ENCODE assay signal across 1 cellular context in the genomic region with DNA sequence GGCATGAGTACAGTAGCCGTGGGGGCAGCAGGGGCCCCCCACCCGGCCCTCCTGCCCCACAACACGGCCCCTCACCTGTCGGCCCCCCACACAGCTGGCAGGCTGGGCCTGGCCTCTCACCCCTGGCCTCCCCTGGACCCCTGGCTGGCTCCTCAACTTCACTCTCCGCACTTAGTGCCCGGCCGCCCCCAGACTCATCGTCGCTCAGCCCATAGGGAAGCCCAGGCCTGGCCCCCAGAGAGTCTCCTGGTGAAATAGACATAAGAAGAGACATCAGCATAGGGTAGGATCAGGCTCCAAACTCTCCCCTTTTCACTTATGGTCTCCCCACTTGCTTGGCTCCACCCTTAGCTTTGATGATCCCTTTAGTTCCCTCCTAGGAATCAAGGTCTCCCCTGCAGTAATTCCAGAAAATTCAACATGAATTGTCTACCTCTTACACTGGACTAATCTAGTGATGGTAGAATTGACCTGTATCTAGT.
TF ChIP-seq lines count a peak whose summit lies in the region.

No MANE protein-coding gene starts in this region.

TF ChIP-seq in GM12878, 131 proteins besides CTCF, POLR2A, EP300 and RAD21:
- TF ChIP-seq, protein P1, sequence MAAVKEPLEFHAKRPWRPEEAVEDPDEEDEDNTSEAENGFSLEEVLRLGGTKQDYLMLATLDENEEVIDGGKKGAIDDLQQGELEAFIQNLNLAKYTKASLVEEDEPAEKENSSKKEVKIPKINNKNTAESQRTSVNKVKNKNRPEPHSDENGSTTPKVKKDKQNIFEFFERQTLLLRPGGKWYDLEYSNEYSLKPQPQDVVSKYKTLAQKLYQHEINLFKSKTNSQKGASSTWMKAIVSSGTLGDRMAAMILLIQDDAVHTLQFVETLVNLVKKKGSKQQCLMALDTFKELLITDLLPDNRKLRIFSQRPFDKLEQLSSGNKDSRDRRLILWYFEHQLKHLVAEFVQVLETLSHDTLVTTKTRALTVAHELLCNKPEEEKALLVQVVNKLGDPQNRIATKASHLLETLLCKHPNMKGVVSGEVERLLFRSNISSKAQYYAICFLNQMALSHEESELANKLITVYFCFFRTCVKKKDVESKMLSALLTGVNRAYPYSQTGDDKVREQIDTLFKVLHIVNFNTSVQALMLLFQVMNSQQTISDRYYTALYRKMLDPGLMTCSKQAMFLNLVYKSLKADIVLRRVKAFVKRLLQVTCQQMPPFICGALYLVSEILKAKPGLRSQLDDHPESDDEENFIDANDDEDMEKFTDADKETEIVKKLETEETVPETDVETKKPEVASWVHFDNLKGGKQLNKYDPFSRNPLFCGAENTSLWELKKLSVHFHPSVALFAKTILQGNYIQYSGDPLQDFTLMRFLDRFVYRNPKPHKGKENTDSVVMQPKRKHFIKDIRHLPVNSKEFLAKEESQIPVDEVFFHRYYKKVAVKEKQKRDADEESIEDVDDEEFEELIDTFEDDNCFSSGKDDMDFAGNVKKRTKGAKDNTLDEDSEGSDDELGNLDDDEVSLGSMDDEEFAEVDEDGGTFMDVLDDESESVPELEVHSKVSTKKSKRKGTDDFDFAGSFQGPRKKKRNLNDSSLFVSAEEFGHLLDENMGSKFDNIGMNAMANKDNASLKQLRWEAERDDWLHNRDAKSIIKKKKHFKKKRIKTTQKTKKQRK (IDR thresholded peaks at IDR 0.05; ENCODE audit: low read depth, low read length): no peak
- TF ChIP-seq, protein P2, sequence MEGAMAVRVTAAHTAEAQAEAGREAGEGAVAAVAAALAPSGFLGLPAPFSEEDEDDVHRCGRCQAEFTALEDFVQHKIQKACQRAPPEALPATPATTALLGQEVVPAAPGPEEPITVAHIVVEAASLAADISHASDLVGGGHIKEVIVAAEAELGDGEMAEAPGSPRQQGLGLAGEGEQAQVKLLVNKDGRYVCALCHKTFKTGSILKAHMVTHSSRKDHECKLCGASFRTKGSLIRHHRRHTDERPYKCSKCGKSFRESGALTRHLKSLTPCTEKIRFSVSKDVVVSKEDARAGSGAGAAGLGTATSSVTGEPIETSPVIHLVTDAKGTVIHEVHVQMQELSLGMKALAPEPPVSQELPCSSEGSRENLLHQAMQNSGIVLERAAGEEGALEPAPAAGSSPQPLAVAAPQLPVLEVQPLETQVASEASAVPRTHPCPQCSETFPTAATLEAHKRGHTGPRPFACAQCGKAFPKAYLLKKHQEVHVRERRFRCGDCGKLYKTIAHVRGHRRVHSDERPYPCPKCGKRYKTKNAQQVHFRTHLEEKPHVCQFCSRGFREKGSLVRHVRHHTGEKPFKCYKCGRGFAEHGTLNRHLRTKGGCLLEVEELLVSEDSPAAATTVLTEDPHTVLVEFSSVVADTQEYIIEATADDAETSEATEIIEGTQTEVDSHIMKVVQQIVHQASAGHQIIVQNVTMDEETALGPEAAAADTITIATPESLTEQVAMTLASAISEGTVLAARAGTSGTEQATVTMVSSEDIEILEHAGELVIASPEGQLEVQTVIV (IDR thresholded peaks at IDR 0.05; ENCODE audit: borderline replicate concordance, partially characterized antibody): no peak
- TF ChIP-seq MEF2B (IDR thresholded peaks at IDR 0.05; ENCODE audit: partially characterized antibody, poor library complexity, severe bottlenecking) (no peak), MXI1 (IDR thresholded peaks at IDR 0.05; ENCODE audit: low read depth, low read length) (no peak), MTA3 (IDR thresholded peaks at IDR 0.05; ENCODE audit: borderline replicate concordance, low read length) (no peak), KAT2A (conservative IDR thresholded peaks at IDR 0.05; ENCODE audit: control insufficient read depth, low read depth, low read length) (no peak)
